ENCODE assay signal across 8 cellular contexts in the genomic region with DNA sequence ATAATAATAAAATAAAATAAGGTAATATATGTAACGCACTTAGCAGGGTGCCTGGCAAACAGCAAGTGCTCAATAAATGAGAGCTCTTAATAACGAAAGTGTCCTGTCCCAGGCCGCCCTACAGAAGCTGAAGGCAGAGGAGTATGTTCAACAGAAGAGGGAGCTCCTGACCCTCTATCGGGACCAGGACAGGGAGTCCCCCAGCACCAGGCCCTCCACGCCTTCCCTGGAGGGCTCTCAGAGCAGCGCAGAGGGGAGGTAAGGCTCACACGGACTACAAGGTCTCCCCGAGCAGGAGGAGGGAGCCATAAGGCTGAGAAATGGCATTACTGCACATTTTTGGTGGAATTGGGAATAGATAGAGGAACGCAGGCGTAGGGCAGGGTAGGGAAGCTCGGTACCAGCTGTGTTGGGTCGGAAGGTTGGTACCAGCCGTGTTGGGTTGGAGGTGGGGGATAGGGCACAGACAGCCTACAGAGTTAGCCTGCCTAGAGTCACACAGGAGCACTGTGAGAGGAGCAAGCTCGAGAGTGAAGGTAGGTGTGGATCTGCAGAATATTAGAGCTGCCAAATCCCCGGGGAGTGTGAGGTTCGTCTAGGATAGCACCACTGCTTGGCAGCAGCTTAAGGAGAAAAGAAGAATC. TPM values are rescaled to one million over a fixed set of nuclear protein-coding genes. Genes with fewer than 3 reads are reported as not detected.
DNase-seq lines count a peak whose midpoint lies in the region; ATAC-seq and TF ChIP-seq lines count a peak whose summit lies in the region.

No MANE protein-coding gene starts in this region.

- no peaks in the 10 kb centered on the region for H3K27me3 Mint-ChIP-seq in activated naive CD4-positive, alpha-beta T cell treated with anti-CD3 and anti-CD28 coated beads, Interleukin-2, amount 10 ng/mL, durations not matched to agents 7 days and 5 days
- no peaks in the 10 kb centered on the region for H3K27me3 Mint-ChIP-seq in osteocyte (ENCODE audit: unreplicated experiment)

- H3K36me3 Mint-ChIP-seq in activated naive CD4-positive, alpha-beta T cell treated with anti-CD3 and anti-CD28 coated beads, Interleukin-2, amount 50 U/mL, for 72 hours = peaks cover 4 to 8% of the 10 kb centered on the region in 2 donors
- H3K36me3 Mint-ChIP-seq in activated naive CD4-positive, alpha-beta T cell treated with anti-CD3 and anti-CD28 coated beads, Interleukin-2, amount 10 ng/mL, durations not matched to agents 7 days and 5 days = peaks cover 28% of the 10 kb centered on the region
- peaks cover 15% of the 10 kb centered on the region for H3K36me3 Mint-ChIP-seq in osteocyte (ENCODE audit: unreplicated experiment)

- H3K4me3 ChIP-seq in fibroblast of pulmonary artery (replicated peaks; ENCODE audit: low read depth, low read length) = no peak overlapping the region

- H3K4me1 Mint-ChIP-seq in activated naive CD4-positive, alpha-beta T cell treated with anti-CD3 and anti-CD28 coated beads, Interleukin-2, amount 10 ng/mL, durations not matched to agents 7 days and 5 days = peaks cover 38% of the 10 kb centered on the region
- H3K4me1 Mint-ChIP-seq in osteocyte (ENCODE audit: unreplicated experiment) = peaks cover 58% of the 10 kb centered on the region

- in situ Hi-C loops in SK-MEL-5 (cut with HindIII; ENCODE audit: low pct_unique_long_range_greater_than_20kb, low sequenced_read_pairs) = no loop called here

- TF ChIP-seq CTCF in fibroblast of pulmonary artery (IDR thresholded peaks at IDR 0.05; ENCODE audit: low read length, missing control alignments) = peak; percentile 37
- peak; percentile 59 for TF ChIP-seq CTCF in osteocyte (IDR thresholded peaks at IDR 0.05)

- no peak for DNase-seq in activated naive CD4-positive, alpha-beta T cell treated with anti-CD3 and anti-CD28 coated beads, Interleukin-2, amount 50 U/mL, for 72 hours (ENCODE audit: low spot score in 2 of 2)
- no peak for DNase-seq in activated naive CD4-positive, alpha-beta T cell treated with anti-CD3 and anti-CD28 coated beads, Interleukin-2, amount 10 ng/mL, durations not matched to agents 7 days and 5 days
- DNase-seq in SK-MEL-5 (ENCODE audit: low read depth, low spot score) = peak; percentile 86
- DNase-seq in fibroblast of pulmonary artery (ENCODE audit: low read depth) = peak; percentile 68
- DNase-seq in osteocyte (ENCODE audit: extremely low spot score, unreplicated experiment) = no peak
- no peak for DNase-seq in T1000 (lab: John Stamatoyannopoulos, UW)

- H3K9me3 Mint-ChIP-seq in activated naive CD4-positive, alpha-beta T cell treated with anti-CD3 and anti-CD28 coated beads, Interleukin-2, amount 50 U/mL, for 72 hours = no peaks in the 10 kb centered on the region
- no peaks in the 10 kb centered on the region for H3K9me3 Mint-ChIP-seq in activated naive CD4-positive, alpha-beta T cell treated with anti-CD3 and anti-CD28 coated beads, Interleukin-2, amount 10 ng/mL, durations not matched to agents 7 days and 5 days
- H3K9me3 Mint-ChIP-seq in osteocyte (ENCODE audit: unreplicated experiment) = no peaks in the 10 kb centered on the region

- H3K4me3 Mint-ChIP-seq in activated naive CD4-positive, alpha-beta T cell treated with anti-CD3 and anti-CD28 coated beads, Interleukin-2, amount 10 ng/mL, durations not matched to agents 7 days and 5 days = no peak overlapping the region
- H3K4me3 Mint-ChIP-seq in osteocyte (ENCODE audit: unreplicated experiment) = no peak overlapping the region

- CTCF ChIA-PET in activated naive CD4-positive, alpha-beta T cell treated with anti-CD3 and anti-CD28 coated beads, Interleukin-2, amount 10 ng/mL, durations not matched to agents 7 days and 5 days (lab: Charles Lee) = interaction anchor here (0.7 to 2.9 kb wide), 10 partner anchors 9 to 144 kb away, joined by 3 to 33 read pairs (median 4); partner anchors contain the start of genes TNFRSF1A and VAMP1

- peak overlapping the region; percentile 19 to 57 for H3K27ac Mint-ChIP-seq in activated naive CD4-positive, alpha-beta T cell treated with anti-CD3 and anti-CD28 coated beads, Interleukin-2, amount 50 U/mL, for 72 hours
- H3K27ac Mint-ChIP-seq in activated naive CD4-positive, alpha-beta T cell treated with anti-CD3 and anti-CD28 coated beads, Interleukin-2, amount 10 ng/mL, durations not matched to agents 7 days and 5 days = no peak overlapping the region
- peak overlapping the region; percentile 76 for H3K27ac Mint-ChIP-seq in osteocyte (ENCODE audit: unreplicated experiment)

- peak in 1 of 2 donors; percentile 41 for ATAC-seq in activated naive CD4-positive, alpha-beta T cell treated with anti-CD3 and anti-CD28 coated beads, Interleukin-2, amount 50 U/mL, for 72 hours
- ATAC-seq in HG03354 (IDR thresholded peaks at IDR 0.05; ENCODE audit: poor library complexity, severe bottlenecking, unreplicated experiment) = no peak
- ATAC-seq in activated CD4-positive, CD25-positive, alpha-beta regulatory T cell treated with anti-CD3 and anti-CD28 coated beads, Interleukin-2, amount 50 U/mL, for 24 hours = no peak

RNA-seq across cellular contexts. Expression of gene TNFRSF1A, which starts 15.4 kb away (rescaled TPM):
- total RNA-seq in activated naive CD4-positive, alpha-beta T cell treated with anti-CD3 and anti-CD28 coated beads, Interleukin-2, amount 50 U/mL, for 72 hours = 10 to 100 TPM; 49.3 to 62.6 TPM
- 82.4 and 98.0 TPM in 2 replicates for total RNA-seq in SK-MEL-5 (2014; rRNA removed; shearing (Covaris generic))
- 164 and 178 TPM in 2 replicates for polyA plus RNA-seq in SK-MEL-5 (2015; cell fraction: cytosol; rRNA removed)
- polyA plus RNA-seq in SK-MEL-5 (2015; cell fraction: nucleus; rRNA removed) = 45.9 and 50.5 TPM in 2 replicates
- 170 and 188 TPM in 2 replicates for total RNA-seq in osteocyte

RNA-seq across cellular contexts. Expression of gene PLEKHG6, which starts 16.0 kb away (rescaled TPM):
- not detected for total RNA-seq in activated naive CD4-positive, alpha-beta T cell treated with anti-CD3 and anti-CD28 coated beads, Interleukin-2, amount 50 U/mL, for 72 hours
- not detected in 2 replicates for total RNA-seq in SK-MEL-5 (2014; rRNA removed; shearing (Covaris generic))
- polyA plus RNA-seq in SK-MEL-5 (2015; cell fraction: cytosol; rRNA removed) = 0.17 TPM in 1 of 2 replicates, not detected in the other
- not detected in 2 replicates for polyA plus RNA-seq in SK-MEL-5 (2015; cell fraction: nucleus; rRNA removed)
- total RNA-seq in osteocyte = 0.21 and 0.55 TPM in 2 replicates

RNA-seq across cellular contexts. Expression of gene SCNN1A, which starts 48.9 kb away (rescaled TPM):
- total RNA-seq in activated naive CD4-positive, alpha-beta T cell treated with anti-CD3 and anti-CD28 coated beads, Interleukin-2, amount 50 U/mL, for 72 hours = 1 to 10 TPM; 1.1 to 2.8 TPM
- not detected in 2 replicates for total RNA-seq in SK-MEL-5 (2014; rRNA removed; shearing (Covaris generic))
- polyA plus RNA-seq in SK-MEL-5 (2015; cell fraction: cytosol; rRNA removed) = 0.56 TPM in 1 of 2 replicates, not detected in the other
- polyA plus RNA-seq in SK-MEL-5 (2015; cell fraction: nucleus; rRNA removed) = 0.08 TPM in 1 of 2 replicates, not detected in the other
- total RNA-seq in osteocyte = 2.5 and 3.2 TPM in 2 replicates

RNA-seq across cellular contexts. Expression of gene LTBR, which starts 57.5 kb away (rescaled TPM):
- total RNA-seq in activated naive CD4-positive, alpha-beta T cell treated with anti-CD3 and anti-CD28 coated beads, Interleukin-2, amount 50 U/mL, for 72 hours = 1 to 10 TPM; 2.0 to 3.1 TPM
- total RNA-seq in SK-MEL-5 (2014; rRNA removed; shearing (Covaris generic)) = 127 and 128 TPM in 2 replicates
- 311 and 316 TPM in 2 replicates for polyA plus RNA-seq in SK-MEL-5 (2015; cell fraction: cytosol; rRNA removed)
- polyA plus RNA-seq in SK-MEL-5 (2015; cell fraction: nucleus; rRNA removed) = 324 and 339 TPM in 2 replicates
- total RNA-seq in osteocyte = 16.4 and 17.0 TPM in 2 replicates

Comparison
In these comparisons a context has a peak if more than half of its experiments do, and no peak if none do; other contexts are left out.
1. DNase-seq: peak in SK-MEL-5 (single experiment) and fibroblast of pulmonary artery (single experiment); none in activated naive CD4-positive, alpha-beta T cell treated with anti-CD3 and anti-CD28 coated beads, Interleukin-2, amount 50 U/mL, for 72 hours (0 of 2), activated naive CD4-positive, alpha-beta T cell treated with anti-CD3 and anti-CD28 coated beads, Interleukin-2, amount 10 ng/mL, durations not matched to agents 7 days and 5 days (single experiment), osteocyte (single experiment) and T1000 (single experiment).